Comparison of ENCODE assay signal across 8 cellular contexts in the genomic region with DNA sequence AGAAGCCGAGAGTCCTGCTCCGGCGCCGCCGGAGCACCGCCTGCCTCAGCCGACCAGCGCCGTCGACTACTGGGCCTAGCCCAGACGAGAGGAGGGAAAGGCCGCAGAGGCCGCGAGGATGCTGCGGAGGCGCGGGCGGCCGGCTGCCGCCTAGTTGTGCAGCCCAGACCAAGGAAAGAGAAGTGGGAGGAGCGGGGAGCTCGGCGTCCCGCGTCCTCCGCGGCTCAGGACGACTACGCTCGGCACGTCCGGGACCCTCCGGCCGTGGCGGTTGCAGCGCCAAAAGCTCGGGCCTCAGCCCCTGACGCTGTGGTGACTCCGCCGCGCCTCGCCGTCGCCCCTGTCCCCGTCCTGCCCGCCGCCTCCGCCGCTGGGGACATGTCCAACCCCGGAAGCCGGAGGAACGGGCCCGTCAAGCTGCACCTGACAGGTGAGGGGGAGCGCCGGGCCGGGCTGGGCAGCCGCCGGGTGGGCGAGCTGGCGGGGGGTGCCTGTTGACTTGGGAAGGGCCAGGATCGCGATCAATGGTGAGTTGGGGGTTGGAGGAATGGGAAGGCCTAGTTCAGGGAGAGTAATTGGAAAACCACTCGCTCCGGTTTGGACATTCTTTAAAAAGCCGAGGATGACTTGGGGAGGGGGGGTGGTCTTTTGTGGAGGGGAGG. TPM values are rescaled to one million over a fixed set of nuclear protein-coding genes. Genes with fewer than 3 reads are reported as not detected.
DNase-seq lines count a peak whose midpoint lies in the region; ATAC-seq and TF ChIP-seq lines count a peak whose summit lies in the region.

No MANE protein-coding gene starts in this region.

- peak overlapping the region; percentile 13 for H3K27ac Mint-ChIP-seq in activated CD8-positive, alpha-beta T cell treated with anti-CD3 and anti-CD28 coated beads, Interleukin-2, amount 10 ng/mL, durations not matched to agents 7 days and 5 days
- H3K27ac Mint-ChIP-seq in effector memory CD8-positive, alpha-beta T cell = peak overlapping the region; percentile 89 to 99

- H3K27ac ChIP-seq in lower lobe of right lung = peak overlapping the region; percentile 80

- no peaks in the 10 kb centered on the region for H3K9me3 Mint-ChIP-seq in activated CD8-positive, alpha-beta T cell treated with anti-CD3 and anti-CD28 coated beads, Interleukin-2, amount 10 ng/mL, durations not matched to agents 7 days and 5 days (ENCODE audit: insufficient read depth)
- H3K9me3 Mint-ChIP-seq in effector memory CD8-positive, alpha-beta T cell = no peaks in the 10 kb centered on the region

- ATAC-seq in activated CD8-positive, alpha-beta T cell treated with anti-CD3 and anti-CD28 coated beads, Interleukin-2, amount 10 ng/mL, durations not matched to agents 7 days and 5 days = peak; percentile 84
- peak; percentile 83 for ATAC-seq in effector memory CD8-positive, alpha-beta T cell (replicated peaks)
- ATAC-seq in lower lobe of right lung = peak; percentile 91 to 93

- H3K36me3 ChIP-seq in lower lobe of right lung = peaks cover 8% of the 10 kb centered on the region

- H3K4me3 Mint-ChIP-seq in activated CD8-positive, alpha-beta T cell treated with anti-CD3 and anti-CD28 coated beads, Interleukin-2, amount 10 ng/mL, durations not matched to agents 7 days and 5 days = peak overlapping the region; percentile 74
- peak overlapping the region; percentile 88 to 96 for H3K4me3 Mint-ChIP-seq in effector memory CD8-positive, alpha-beta T cell

- no peaks in the 10 kb centered on the region for H3K36me3 Mint-ChIP-seq in activated CD8-positive, alpha-beta T cell treated with anti-CD3 and anti-CD28 coated beads, Interleukin-2, amount 10 ng/mL, durations not matched to agents 7 days and 5 days (ENCODE audit: low read depth)
- peaks cover 5% of the 10 kb centered on the region for H3K36me3 Mint-ChIP-seq in effector memory CD8-positive, alpha-beta T cell (ENCODE audit: insufficient read depth)

- POLR2A ChIA-PET in activated CD8-positive, alpha-beta T cell treated with anti-CD3 and anti-CD28 coated beads, Interleukin-2, amount 10 ng/mL, durations not matched to agents 7 days and 5 days (lab: Charles Lee) = interaction anchor here (0.7 kb wide), 1 partner anchor 520 kb away, joined by 4 read pairs; no protein-coding TSS in a partner anchor

- peak overlapping the region; percentile 64 for H3K4me3 ChIP-seq in lower lobe of right lung

- no peaks in the 10 kb centered on the region for H3K9me3 ChIP-seq in lower lobe of right lung

- peaks cover 13% of the 10 kb centered on the region for H3K4me1 Mint-ChIP-seq in activated CD8-positive, alpha-beta T cell treated with anti-CD3 and anti-CD28 coated beads, Interleukin-2, amount 10 ng/mL, durations not matched to agents 7 days and 5 days (ENCODE audit: low read depth)
- peaks cover 12 to 34% of the 10 kb centered on the region in 2 donors for H3K4me1 Mint-ChIP-seq in effector memory CD8-positive, alpha-beta T cell (ENCODE audit: low read depth in 2 of 2)

- peaks cover 8% of the 10 kb centered on the region for H3K4me1 ChIP-seq in lower lobe of right lung

- H3K27me3 Mint-ChIP-seq in activated CD8-positive, alpha-beta T cell treated with anti-CD3 and anti-CD28 coated beads, Interleukin-2, amount 10 ng/mL, durations not matched to agents 7 days and 5 days (ENCODE audit: low read depth) = peaks cover 16% of the 10 kb centered on the region
- H3K27me3 Mint-ChIP-seq in effector memory CD8-positive, alpha-beta T cell = no peaks in the 10 kb centered on the region

- DNase-seq in NCI-H2081 (lab: John Stamatoyannopoulos, UW) (peak; percentile 45 to 70), NCI-H2081 treated with DMSO at 0.1 percent for 48 hours (lab: John Stamatoyannopoulos, UW) (no peak), NCI-H1105 treated with DMSO at 0.1 percent for 48 hours (lab: John Stamatoyannopoulos, UW) (peak; percentile 57), lower lobe of right lung (peak; percentile 78), NCI-H2171 (lab: John Stamatoyannopoulos, UW) (no peak)
- DNase-seq in activated CD8-positive, alpha-beta T cell treated with anti-CD3 and anti-CD28 coated beads, Interleukin-2, amount 10 ng/mL, durations not matched to agents 7 days and 5 days = peak; percentile 50
- DNase-seq in effector memory CD8-positive, alpha-beta T cell = peak; percentile 36 to 57 (median 50)
- peak; percentile 52 for DNase-seq in stimulated activated CD4-positive, alpha-beta T cell treated with anti-CD3 and anti-CD28 coated beads, Interleukin-4, amount 100 ng/mL, for 24 hours

- CTCF ChIA-PET in activated CD8-positive, alpha-beta T cell treated with anti-CD3 and anti-CD28 coated beads, Interleukin-2, amount 10 ng/mL, durations not matched to agents 7 days and 5 days (lab: Charles Lee) = interaction anchor here (1.0 kb wide), 2 partner anchors 56 to 208 kb away, joined by 3 to 5 read pairs; no protein-coding TSS in a partner anchor

- intact Hi-C loops in lower lobe of right lung (cut with DNase I) = no loop called here

- no peak for TF ChIP-seq CTCF in lower lobe of right lung (IDR thresholded peaks at IDR 0.05)

- H3K27me3 ChIP-seq in lower lobe of right lung (ENCODE audit: low read depth) = no peaks in the 10 kb centered on the region

RNA-seq across cellular contexts. Expression of gene RNF135, which starts 37.7 kb away (rescaled TPM):
- total RNA-seq in activated CD8-positive, alpha-beta T cell treated with anti-CD3 and anti-CD28 coated beads, Interleukin-2, amount 10 ng/mL, durations not matched to agents 7 days and 5 days = 1 to 10 TPM; 5.4 to 7.2 TPM
- 29.2 TPM for total RNA-seq in lower lobe of right lung

Comparison
In these comparisons a context has a peak if more than half of its experiments do, and no peak if none do; other contexts are left out.
1. DNase-seq: peak in NCI-H2081 (2 of 2), NCI-H1105 treated with DMSO at 0.1 percent for 48 hours (single experiment), activated CD8-positive, alpha-beta T cell treated with anti-CD3 and anti-CD28 coated beads, Interleukin-2, amount 10 ng/mL, durations not matched to agents 7 days and 5 days (single experiment), effector memory CD8-positive, alpha-beta T cell (3 of 3), lower lobe of right lung (single experiment) and stimulated activated CD4-positive, alpha-beta T cell treated with anti-CD3 and anti-CD28 coated beads, Interleukin-4, amount 100 ng/mL, for 24 hours (single experiment); none in NCI-H2081 treated with DMSO at 0.1 percent for 48 hours (single experiment) and NCI-H2171 (single experiment).
2. Peak in every context shown above with its lines, with median percentiles within 50 percentile points of each other: ATAC-seq.